Comparison of ENCODE assay signal across 14 cellular contexts in the genomic region with DNA sequence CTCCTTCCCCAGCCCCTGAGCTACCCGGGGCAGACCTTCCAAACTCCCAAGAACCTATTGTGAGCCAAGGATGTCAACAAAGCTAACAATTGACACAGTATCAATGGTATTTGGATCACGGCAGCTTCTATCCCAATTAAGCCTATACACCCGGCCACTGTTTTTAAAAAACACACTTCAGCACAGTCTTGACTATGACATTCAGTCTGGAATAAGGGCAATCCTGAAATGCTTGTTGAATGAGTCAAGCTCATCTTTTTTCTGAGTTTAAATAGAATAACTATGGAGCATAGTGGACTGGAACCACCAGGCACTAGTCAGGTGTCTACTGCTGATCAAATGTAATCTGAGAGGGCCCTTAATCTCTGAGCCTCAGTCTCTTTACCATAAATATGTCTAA. TPM values are rescaled to one million over a fixed set of nuclear protein-coding genes. Genes with fewer than 3 reads are reported as not detected.
DNase-seq lines count a peak whose midpoint lies in the region; ATAC-seq and TF ChIP-seq lines count a peak whose summit lies in the region.
"Had no signal": no experiment of that assay in that cellular context is flagged by ENCODE, and none has a peak within 500 bp of the region (broad histone marks: within the 10 kb centered on the region; RNA-seq: fewer than 3 reads in every experiment).

No MANE protein-coding gene starts in this region.

- no peaks in the 10 kb centered on the region for H3K9me3 ChIP-seq in skeletal muscle tissue (ENCODE audit: control insufficient read depth in 3 of 3, low read length in 3 of 3)
- H3K9me3 ChIP-seq: ovary had no signal

- H3K27ac Mint-ChIP-seq in effector memory CD8-positive, alpha-beta T cell, result no peak overlapping the region
- H3K27ac Mint-ChIP-seq: stimulated activated naive CD8-positive, alpha-beta T cell treated with anti-CD3 and anti-CD28 coated beads, Interleukin-15, Interleukin-2, amounts not matched to agents 100 ng/mL and 50 ng/mL, for 24 hours had no signal

- no peak overlapping the region for H3K4me3 Mint-ChIP-seq in effector memory CD8-positive, alpha-beta T cell
- H3K4me3 Mint-ChIP-seq: stimulated activated naive CD8-positive, alpha-beta T cell treated with anti-CD3 and anti-CD28 coated beads, Interleukin-15, Interleukin-2, amounts not matched to agents 100 ng/mL and 50 ng/mL, for 24 hours had no signal

- H3K27ac ChIP-seq in skeletal muscle tissue (ENCODE audit: low read depth, low read length), result peak overlapping the region; percentile 15

- peaks cover 12 to 28% (median 25%) of the 10 kb centered on the region in 3 donors for H3K4me1 ChIP-seq in skeletal muscle tissue (ENCODE audit: control insufficient read depth in 3 of 3, insufficient read depth in 3 of 3, low read length in 3 of 3)

- no peaks in the 10 kb centered on the region for H3K27me3 ChIP-seq in skeletal muscle tissue (ENCODE audit: control insufficient read depth in 3 of 3, insufficient read depth in 3 of 3, low read length in 3 of 3)
- H3K27me3 ChIP-seq: ovary had no signal

- DNase-seq in HCEC 1CT (peak; percentile 43), glomerular visceral epithelial cell (ENCODE audit: extremely low spot score) (peak; percentile 66), NCI-H510A treated with DMSO at 0.1 percent for 48 hours (lab: John Stamatoyannopoulos, UW) (no peak)
- DNase-seq in effector memory CD8-positive, alpha-beta T cell, result no peak
- DNase-seq: DMS 273 treated with DMSO at 0.1 percent for 48 hours; left colon; NCI-H1048; ovary; SHP77; stimulated activated CD4-positive, alpha-beta T cell treated with anti-CD3 and anti-CD28 coated beads, Interleukin-2, amount 100 ng/mL, for 48 hours had no signal

- no peaks in the 10 kb centered on the region for H3K36me3 Mint-ChIP-seq in effector memory CD8-positive, alpha-beta T cell (ENCODE audit: insufficient read depth)

- peak overlapping the region in 1 of 3 donors; percentile 11 for H3K4me3 ChIP-seq in skeletal muscle tissue (ENCODE audit: low read length in 3 of 3)
- H3K4me3 ChIP-seq: ovary had no signal

- H3K9ac ChIP-seq in skeletal muscle tissue (ENCODE audit: low read depth in 1 of 3, low read length in 3 of 3), result no peak overlapping the region

- H3K4me1 Mint-ChIP-seq in effector memory CD8-positive, alpha-beta T cell (ENCODE audit: low read depth in 2 of 2), result peaks cover 4% of the 10 kb centered on the region in 2 donors

- H3K9me3 Mint-ChIP-seq in effector memory CD8-positive, alpha-beta T cell, result no peaks in the 10 kb centered on the region

- no peaks in the 10 kb centered on the region for H3K36me3 ChIP-seq in skeletal muscle tissue (ENCODE audit: control insufficient read depth in 3 of 3, insufficient read depth in 3 of 3, low read length in 3 of 3)
- H3K36me3 ChIP-seq: ovary had no signal

- ATAC-seq in SK-N-SH treated with all-trans-retinoic acid at 6 μM for 48 hours (peak; percentile 54), HG03039 (IDR thresholded peaks at IDR 0.05; ENCODE audit: unreplicated experiment) (no peak)
- ATAC-seq in effector memory CD8-positive, alpha-beta T cell (replicated peaks), result no peak
- ATAC-seq: left colon had no signal

- peaks cover 53 to 68% of the 10 kb centered on the region in 2 donors for H3K27me3 Mint-ChIP-seq in effector memory CD8-positive, alpha-beta T cell

TF ChIP-seq in SK-N-SH treated with all-trans-retinoic acid at 6 μM for 48 hours, 23 proteins besides CTCF, POLR2A, EP300 and RAD21:
- 0 out of 2 replicates have a peak, but pooled peaks have one; percentile 20 for TF ChIP-seq ISL1 (CRISPR knock-in tag; IDR thresholded peaks at IDR 0.05)
- TF ChIP-seq, protein P1, sequence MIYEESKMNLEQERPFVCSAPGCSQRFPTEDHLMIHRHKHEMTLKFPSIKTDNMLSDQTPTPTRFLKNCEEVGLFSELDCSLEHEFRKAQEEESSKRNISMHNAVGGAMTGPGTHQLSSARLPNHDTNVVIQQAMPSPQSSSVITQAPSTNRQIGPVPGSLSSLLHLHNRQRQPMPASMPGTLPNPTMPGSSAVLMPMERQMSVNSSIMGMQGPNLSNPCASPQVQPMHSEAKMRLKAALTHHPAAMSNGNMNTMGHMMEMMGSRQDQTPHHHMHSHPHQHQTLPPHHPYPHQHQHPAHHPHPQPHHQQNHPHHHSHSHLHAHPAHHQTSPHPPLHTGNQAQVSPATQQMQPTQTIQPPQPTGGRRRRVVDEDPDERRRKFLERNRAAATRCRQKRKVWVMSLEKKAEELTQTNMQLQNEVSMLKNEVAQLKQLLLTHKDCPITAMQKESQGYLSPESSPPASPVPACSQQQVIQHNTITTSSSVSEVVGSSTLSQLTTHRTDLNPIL (CRISPR knock-in tag; IDR thresholded peaks at IDR 0.05; ENCODE audit: low read depth), result no peak

RNA-seq across cellular contexts. Expression of a gene that starts 5.7 kb away (rescaled TPM):
- total RNA-seq in skeletal muscle tissue, result 29.2 TPM

Comparison
In these comparisons a context has a peak if more than half of its experiments do, and no peak if none do; other contexts are left out.
1. DNase-seq: peak in HCEC 1CT (single experiment) and glomerular visceral epithelial cell (single experiment); none in NCI-H510A treated with DMSO at 0.1 percent for 48 hours (single experiment) and effector memory CD8-positive, alpha-beta T cell (0 of 3).